In the genomic region with DNA sequence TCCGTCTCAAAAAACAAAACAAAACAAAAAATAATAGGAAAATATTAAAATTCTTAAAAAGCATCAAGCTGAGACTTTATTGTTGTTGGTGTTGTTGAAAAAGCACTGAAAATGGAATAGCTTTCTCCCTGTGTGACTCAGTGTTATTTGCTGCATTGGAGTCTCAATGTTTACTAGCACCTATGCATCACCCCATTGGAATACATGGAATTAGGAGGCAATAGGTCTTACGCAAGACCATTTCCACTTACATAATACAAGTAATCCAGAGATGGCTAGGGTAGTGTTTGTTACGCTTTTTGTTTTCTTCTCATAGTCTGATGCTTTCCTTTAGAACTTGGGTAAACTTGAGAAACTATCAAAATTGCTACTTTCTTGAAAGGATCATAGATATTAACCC, we compare ENCODE assay signal across 14 cellular contexts. TPM values are rescaled to one million over a fixed set of nuclear protein-coding genes. Genes with fewer than 3 reads are reported as not detected.
A peak's percentile ranks its signal among the peaks of the same experiment; 100 is the strongest.
DNase-seq lines count a peak whose midpoint lies in the region; ATAC-seq, FAIRE-seq and TF ChIP-seq lines count a peak whose summit lies in the region.
"Had no signal": no experiment of that assay in that cellular context is flagged by ENCODE, and none has a peak within 500 bp of the region (broad histone marks: within the 10 kb centered on the region; RNA-seq: fewer than 3 reads in every experiment).

No MANE protein-coding gene starts in this region.

- H3K27me3 ChIP-seq in adipocyte (replicated peaks; ENCODE audit: control insufficient read depth, insufficient read depth, low read length) (no peaks in the 10 kb centered on the region), gastroesophageal sphincter (no peaks in the 10 kb centered on the region)

- H3K4me3 ChIP-seq in A549 (no peak overlapping the region), adipocyte (ENCODE audit: low read length) (no peak overlapping the region), gastroesophageal sphincter (no peak overlapping the region)
- H3K4me3 ChIP-seq: thoracic aorta had no signal

- no peak overlapping the region for H3K27ac Mint-ChIP-seq in naive thymus-derived CD8-positive, alpha-beta T cell
- H3K27ac Mint-ChIP-seq: T-helper 17 cell had no signal

- TF ChIP-seq POLR2A in A549 (IDR thresholded peaks at IDR 0.05; ENCODE audit: low read length) (no peak), gastroesophageal sphincter (IDR thresholded peaks at IDR 0.05) (no peak)

- TF ChIP-seq EP300 in A549 (IDR thresholded peaks at IDR 0.05) (peak in 1 of 2 experiments; percentile 34; a peak in 1 of 5 replicates), gastroesophageal sphincter (IDR thresholded peaks at IDR 0.05) (no peak)

- CTCF ChIA-PET in A549 (lab: Yijun Ruan, JAX) (interaction anchor here (0.6 to 1.6 kb wide), 6 partner anchors 15 to 957 kb away, joined by 3 read pairs; partner anchors contain the start of gene GXYLT2), HEK293T (lab: Yijun Ruan, JAX) (no interaction called here)

- peak; percentile 7 for FAIRE-seq in A549 (lab: Jason Lieb, UNC)

- peak; percentile 89; a peak in 5 of 6 replicates for ATAC-seq in A549
- peak; percentile 64 for ATAC-seq in gastroesophageal sphincter
- ATAC-seq in GM21367 (IDR thresholded peaks at IDR 0.05; ENCODE audit: unreplicated experiment), result no peak
- no peak for ATAC-seq in naive thymus-derived CD8-positive, alpha-beta T cell
- ATAC-seq: T-helper 17 cell had no signal

- peaks cover 42% of the 10 kb centered on the region for H3K4me1 ChIP-seq in A549
- H3K4me1 ChIP-seq in adipocyte (ENCODE audit: control insufficient read depth, insufficient read depth, low read length), result peaks cover 15% of the 10 kb centered on the region
- H3K4me1 ChIP-seq in gastroesophageal sphincter, result peaks cover 0 to 16% (median 4%) of the 10 kb centered on the region in 3 donors

- H3K9ac ChIP-seq in adipocyte (ENCODE audit: low read length), result no peak overlapping the region

- WGBS in A549 (ENCODE audit: missing lambda C conversion rate), result 58% methylated on average over 3 of the region's 3 CpGs
- 78 to 97% methylated on average over 3 of the region's 3 CpGs for WGBS in gastroesophageal sphincter (ENCODE audit: low coverage in 1 of 2), 2 donors

- TF ChIP-seq RAD21 in A549 (conservative IDR thresholded peaks at IDR 0.05 in 1 of 2, IDR thresholded peaks at IDR 0.05 in 1 of 2), result no peak

- H3K36me3 ChIP-seq in adipocyte (ENCODE audit: control insufficient read depth, insufficient read depth, low read length, severe bottlenecking) (no peaks in the 10 kb centered on the region), gastroesophageal sphincter (no peaks in the 10 kb centered on the region)
- H3K36me3 ChIP-seq: thoracic aorta had no signal

- peaks cover 0 to 11% (median 1%) of the 10 kb centered on the region in 5 donors for H3K27me3 Mint-ChIP-seq in naive thymus-derived CD8-positive, alpha-beta T cell

- no peak overlapping the region for H3K4me3 Mint-ChIP-seq in naive thymus-derived CD8-positive, alpha-beta T cell
- H3K4me3 Mint-ChIP-seq: T-helper 17 cell had no signal

- no peaks in the 10 kb centered on the region for H3K4me1 Mint-ChIP-seq in naive thymus-derived CD8-positive, alpha-beta T cell
- H3K4me1 Mint-ChIP-seq: T-helper 17 cell had no signal

- H3K9me3 ChIP-seq in A549 (no peaks in the 10 kb centered on the region), adipocyte (ENCODE audit: control insufficient read depth, low read length) (no peaks in the 10 kb centered on the region), gastroesophageal sphincter (no peaks in the 10 kb centered on the region)
- H3K9me3 ChIP-seq: thoracic aorta had no signal

- H3K36me3 Mint-ChIP-seq in naive thymus-derived CD8-positive, alpha-beta T cell, result peaks cover 0 to 4% (median 0%) of the 10 kb centered on the region in 3 donors

- H3K4me2 ChIP-seq in A549, result peak overlapping the region; percentile 35

- peak overlapping the region; percentile 41 to 67; a peak in 5 of 6 replicates for H3K27ac ChIP-seq in A549
- H3K27ac ChIP-seq in gastroesophageal sphincter, result no peak overlapping the region

- DNase-seq in A549 (ENCODE audit: low read depth in 1 of 2, low spot score in 1 of 2), result peak; percentile 64 to 78
- peak; percentile 81 for DNase-seq in HS-5 (ENCODE audit: low read depth)
- peak; percentile 81 for DNase-seq in adipocyte (ENCODE audit: low read depth)
- no peak for DNase-seq in activated gamma-delta T cell (lab: John Stamatoyannopoulos, UW)
- DNase-seq in HEK293T (ENCODE audit: extremely low spot score), result no peak
- DNase-seq in naive thymus-derived CD8-positive, alpha-beta T cell, result no peak
- DNase-seq: effector memory CD4-positive, alpha-beta T cell; GDM1; NCI-H2029 treated with DMSO at 0.1 percent for 48 hours; T-helper 17 cell had no signal

- H3K9me3 Mint-ChIP-seq in naive thymus-derived CD8-positive, alpha-beta T cell, result peaks cover 0 to 3% (median 0%) of the 10 kb centered on the region in 9 donors

- POLR2A ChIA-PET in A549 (lab: Yijun Ruan, JAX), result no interaction called here
- POLR2A ChIA-PET in HEK293T (lab: Yijun Ruan, JAX), result no interaction called here
- POLR2A ChIA-PET in naive thymus-derived CD8-positive, alpha-beta T cell (lab: Charles Lee), result no interaction called here

- TF ChIP-seq CTCF in A549 (IDR thresholded peaks at IDR 0.05), result no peak
- TF ChIP-seq CTCF in gastroesophageal sphincter (IDR thresholded peaks at IDR 0.05), result no peak

TF ChIP-seq in A549, 52 proteins besides CTCF, POLR2A, EP300 and RAD21 (continues in another document):
- TF ChIP-seq FOSB (CRISPR knock-in tag; IDR thresholded peaks at IDR 0.05) (no peak), FOSL2 (IDR thresholded peaks at IDR 0.05) (peak; percentile 72), FOSL2 (CRISPR knock-in tag; IDR thresholded peaks at IDR 0.05) (peak; percentile 92), MYC (IDR thresholded peaks at IDR 0.05; ENCODE audit: borderline replicate concordance, low read length) (no peak), PHF8 (IDR thresholded peaks at IDR 0.05; ENCODE audit: borderline replicate concordance, low read depth) (no peak), RFX5 (IDR thresholded peaks at IDR 0.05) (no peak), BHLHE40 (IDR thresholded peaks at IDR 0.05; ENCODE audit: low read depth, low read length) (no peak), NFE2L2 (conservative IDR thresholded peaks at IDR 0.05; ENCODE audit: low read length) (no peak), JUNB (IDR thresholded peaks at IDR 0.05) (peak; percentile 68), RCOR1 (IDR thresholded peaks at IDR 0.05; ENCODE audit: low read depth, low read length) (no peak), CEBPB (IDR thresholded peaks at IDR 0.05) (peak; percentile 86 to 98), KDM1A (IDR thresholded peaks at IDR 0.05; ENCODE audit: low read depth) (no peak)
- TF ChIP-seq, protein P1, sequence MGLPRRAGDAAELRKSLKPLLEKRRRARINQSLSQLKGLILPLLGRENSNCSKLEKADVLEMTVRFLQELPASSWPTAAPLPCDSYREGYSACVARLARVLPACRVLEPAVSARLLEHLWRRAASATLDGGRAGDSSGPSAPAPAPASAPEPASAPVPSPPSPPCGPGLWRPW (IDR thresholded peaks at IDR 0.05), result peak; percentile 79

TF ChIP-seq in HEK293T, 16 proteins besides CTCF, POLR2A, EP300 and RAD21:
- TF ChIP-seq FOXK2 (IDR thresholded peaks at IDR 0.05) (no peak), SUZ12 (IDR thresholded peaks at IDR 0.05) (no peak), L3MBTL2 (conservative IDR thresholded peaks at IDR 0.05) (no peak), HDGF (IDR thresholded peaks at IDR 0.05; ENCODE audit: borderline replicate concordance) (no peak), PKNOX1 (IDR thresholded peaks at IDR 0.05) (no peak), ELF4 (IDR thresholded peaks at IDR 0.05) (no peak), LEF1 (IDR thresholded peaks at IDR 0.05; ENCODE audit: borderline replicate concordance) (no peak), TARDBP (IDR thresholded peaks at IDR 0.05) (no peak)
TF ChIP-seq in HEK293T: peak in this region for 0.

RNA-seq across cellular contexts. Expression of gene GXYLT2, which starts 15.2 kb away (rescaled TPM):
- polyA plus RNA-seq in A549 (2011; rRNA removed) (3.2 and 3.3 TPM in 2 replicates), A549 (2017; fragmentation: RNase III; extraction: RNeasy Plus Mini Kit Qiagen cat#74134 plus additional on column Dnase treatment) (1.9 to 2.3 TPM (median 2.0 TPM) in 3 replicates)
- 0.96 and 1.5 TPM in 2 replicates for polyA plus RNA-seq in A549 (2012; cell fraction: cytosol; rRNA removed)
- 0.37 and 0.58 TPM in 2 replicates for polyA plus RNA-seq in A549 (2012; cell fraction: nucleus; rRNA removed)
- 4.2 and 6.2 TPM in 2 replicates for polyA minus RNA-seq in A549 (2011; rRNA and poly(A)+ RNA removed)
- total RNA-seq in gastroesophageal sphincter, result 1 to 10 TPM; 6.1 to 7.9 (median 7.0) TPM
- total RNA-seq in naive thymus-derived CD8-positive, alpha-beta T cell, result not detected
- polyA plus RNA-seq in naive thymus-derived CD8-positive, alpha-beta T cell, result not detected
- total RNA-seq: activated CD8-positive, alpha-beta memory T cell treated with anti-CD3 and anti-CD28 coated beads for 36 hours had no signal

RNA-seq across cellular contexts. Expression of gene SHQ1, which starts 54.8 kb away (rescaled TPM):
- polyA plus RNA-seq in A549 (2011; rRNA removed), result 19.5 and 22.2 TPM in 2 replicates
- polyA plus RNA-seq in A549 (2012; cell fraction: cytosol; rRNA removed), result 7.1 and 8.2 TPM in 2 replicates
- polyA plus RNA-seq in A549 (2012; cell fraction: nucleus; rRNA removed), result 4.2 and 7.1 TPM in 2 replicates
- polyA plus RNA-seq in A549 (2017; fragmentation: RNase III; extraction: RNeasy Plus Mini Kit Qiagen cat#74134 plus additional on column Dnase treatment), result 16.4 to 18.0 TPM (median 17.1 TPM) in 3 replicates
- 8.4 and 9.3 TPM in 2 replicates for polyA minus RNA-seq in A549 (2011; rRNA and poly(A)+ RNA removed)
- 10 to 100 TPM in 2 of 4 donors, 1 to 10 TPM in 2; 7.0 to 17.1 (median 11.2) TPM for total RNA-seq in gastroesophageal sphincter
- total RNA-seq in naive thymus-derived CD8-positive, alpha-beta T cell, result 10 to 100 TPM; 23.4 to 26.4 TPM
- 10 to 100 TPM; 14.8 to 22.7 (median 16.5) TPM for polyA plus RNA-seq in naive thymus-derived CD8-positive, alpha-beta T cell

Comparison
In these comparisons a context has a peak if more than half of its experiments do, and no peak if none do; other contexts are left out.
1. ATAC-seq: peak in A549 (2 of 2) and gastroesophageal sphincter (single experiment); none in GM21367 (single experiment) and naive thymus-derived CD8-positive, alpha-beta T cell (0 of 2).
2. DNase-seq: peak in A549 (2 of 2), HS-5 (single experiment) and adipocyte (single experiment); none in activated gamma-delta T cell (single experiment), HEK293T (single experiment) and naive thymus-derived CD8-positive, alpha-beta T cell (0 of 10).
3. H3K27ac ChIP-seq: peak in A549 (2 of 2); none in gastroesophageal sphincter (0 of 4).
4. RNA of gene GXYLT2, which starts 15.2 kb away (total RNA-seq): 6.1 to 7.9 TPM in gastroesophageal sphincter; not detected in naive thymus-derived CD8-positive, alpha-beta T cell; every median in the first group is over 4 times any median in the second.